Comparison of ENCODE assay signal across 8 cellular contexts in the genomic region with DNA sequence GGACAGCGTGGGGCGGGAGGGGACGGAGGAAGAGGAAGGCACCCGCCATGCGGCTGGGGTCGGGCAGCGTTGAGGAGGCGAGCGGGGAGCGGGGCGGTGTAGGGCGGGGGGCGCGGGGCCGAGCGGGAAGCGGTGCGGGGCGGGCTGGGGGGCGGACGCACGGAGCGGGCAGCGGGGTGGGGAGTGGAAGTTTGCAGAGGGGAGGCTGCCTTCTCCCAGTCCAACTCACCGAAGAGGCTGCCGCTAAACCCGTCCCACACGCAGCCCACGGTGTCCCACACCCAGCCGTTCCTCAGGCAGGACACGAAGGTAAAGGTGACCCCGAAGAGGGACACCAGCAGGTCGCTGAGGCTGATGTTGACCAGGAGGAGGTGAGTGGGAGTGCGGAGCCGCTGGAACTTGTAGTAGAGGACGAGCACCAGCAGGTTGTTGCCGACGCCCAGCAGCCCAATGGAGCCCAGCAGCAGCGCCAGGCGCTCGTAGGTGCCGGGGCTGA. TPM values are rescaled to one million over a fixed set of nuclear protein-coding genes. Genes with fewer than 3 reads are reported as not detected.
A peak's percentile ranks its signal among the peaks of the same experiment; 100 is the strongest.
DNase-seq lines count a peak whose midpoint lies in the region; ATAC-seq and TF ChIP-seq lines count a peak whose summit lies in the region.

No MANE protein-coding gene starts in this region.

- H3K27me3 ChIP-seq in right atrium auricular region: no peaks in the 10 kb centered on the region

- peaks cover 29% of the 10 kb centered on the region for H3K36me3 Mint-ChIP-seq in activated T-helper 2 cell treated with anti-CD3 and anti-CD28 coated beads, Interferon-gamma antibody, Interleukin-2, Interleukin-4, amounts not matched to agents 10 μg/mL and 5 μg/mL and 100 μg/mL, durations not matched to agents 14 hours and 24 hours and 36 hours (ENCODE audit: low read depth)

- intact Hi-C loops in activated T-helper 2 cell treated with anti-CD3 and anti-CD28 coated beads, Interferon-gamma antibody, Interleukin-2, Interleukin-4, amounts not matched to agents 10 μg/mL and 5 μg/mL and 100 μg/mL, durations not matched to agents 14 hours and 24 hours and 36 hours (cut with micrococcal nuclease): loop anchor here (1.0 to 5.0 kb wide), 5 partner anchors 12 to 209 kb away; a partner anchor contains a TSS

- no peaks in the 10 kb centered on the region for H3K27me3 Mint-ChIP-seq in activated T-helper 2 cell treated with anti-CD3 and anti-CD28 coated beads, Interferon-gamma antibody, Interleukin-2, Interleukin-4, amounts not matched to agents 10 μg/mL and 5 μg/mL and 100 μg/mL, durations not matched to agents 14 hours and 24 hours and 36 hours (ENCODE audit: low read depth)

- peak overlapping the region; percentile 89 for H3K4me3 Mint-ChIP-seq in activated T-helper 2 cell treated with anti-CD3 and anti-CD28 coated beads, Interferon-gamma antibody, Interleukin-2, Interleukin-4, amounts not matched to agents 10 μg/mL and 5 μg/mL and 100 μg/mL, durations not matched to agents 14 hours and 24 hours and 36 hours (ENCODE audit: low read depth)

- H3K27ac ChIP-seq in 22Rv1 (peak overlapping the region; percentile 52; the same call in 1 of the 2 replicates), right atrium auricular region (peak overlapping the region; percentile 79 to 82)

- H3K36me3 ChIP-seq in right atrium auricular region: no peaks in the 10 kb centered on the region

- DNase-seq in NCI-H82 treated with DMSO at 0.1 percent for 48 hours (lab: John Stamatoyannopoulos, UW; ENCODE audit: unreplicated experiment) (peak; percentile 47), right atrium auricular region (ENCODE audit: low spot score) (no peak), skeletal muscle cell (ENCODE audit: low read depth) (no peak), GDM1 (lab: John Stamatoyannopoulos, UW) (no peak)
- peak; percentile 18 for DNase-seq in activated T-helper 2 cell treated with anti-CD3 and anti-CD28 coated beads, Interferon-gamma antibody, Interleukin-2, Interleukin-4, amounts not matched to agents 10 μg/mL and 5 μg/mL and 100 μg/mL, durations not matched to agents 14 hours and 24 hours and 36 hours (ENCODE audit: low spot score)

- no peak for TF ChIP-seq CTCF in 22Rv1 (IDR thresholded peaks at IDR 0.05)
- TF ChIP-seq CTCF in right atrium auricular region (IDR thresholded peaks at IDR 0.05): no peak

- peaks cover 0 to 10% of the 10 kb centered on the region in 2 donors for H3K4me1 ChIP-seq in right atrium auricular region

- H3K4me1 Mint-ChIP-seq in activated T-helper 2 cell treated with anti-CD3 and anti-CD28 coated beads, Interferon-gamma antibody, Interleukin-2, Interleukin-4, amounts not matched to agents 10 μg/mL and 5 μg/mL and 100 μg/mL, durations not matched to agents 14 hours and 24 hours and 36 hours (ENCODE audit: low read depth): peaks cover 49% of the 10 kb centered on the region

- peaks cover 7% of the 10 kb centered on the region for H3K9me3 Mint-ChIP-seq in activated T-helper 2 cell treated with anti-CD3 and anti-CD28 coated beads, Interferon-gamma antibody, Interleukin-2, Interleukin-4, amounts not matched to agents 10 μg/mL and 5 μg/mL and 100 μg/mL, durations not matched to agents 14 hours and 24 hours and 36 hours

- peak overlapping the region; percentile 83 for H3K27ac Mint-ChIP-seq in activated T-helper 2 cell treated with anti-CD3 and anti-CD28 coated beads, Interferon-gamma antibody, Interleukin-2, Interleukin-4, amounts not matched to agents 10 μg/mL and 5 μg/mL and 100 μg/mL, durations not matched to agents 14 hours and 24 hours and 36 hours

- ATAC-seq in GM18498 (IDR thresholded peaks at IDR 0.05; ENCODE audit: unreplicated experiment) (peak; percentile 51), HG02938 (IDR thresholded peaks at IDR 0.05; ENCODE audit: unreplicated experiment) (peak; percentile 66)

- no peaks in the 10 kb centered on the region for H3K9me3 ChIP-seq in right atrium auricular region

- H3K4me3 ChIP-seq in right atrium auricular region (peak overlapping the region; percentile 87), skeletal muscle cell (ENCODE audit: low read depth, low read length) (peak overlapping the region; percentile 97)

RNA-seq across cellular contexts. Expression of a gene that starts 0.5 kb away (rescaled TPM):
- total RNA-seq in activated T-helper 2 cell treated with anti-CD3 and anti-CD28 coated beads, Interferon-gamma antibody, Interleukin-2, Interleukin-4, amounts not matched to agents 10 μg/mL and 5 μg/mL and 100 μg/mL, durations not matched to agents 14 hours and 24 hours and 36 hours: 18.7 and 20.2 TPM in 2 replicates
- 1 to 10 TPM; 2.7 to 3.2 TPM for total RNA-seq in right atrium auricular region

RNA-seq across cellular contexts. Expression of a gene that starts 0.5 kb away (rescaled TPM):
- total RNA-seq in activated T-helper 2 cell treated with anti-CD3 and anti-CD28 coated beads, Interferon-gamma antibody, Interleukin-2, Interleukin-4, amounts not matched to agents 10 μg/mL and 5 μg/mL and 100 μg/mL, durations not matched to agents 14 hours and 24 hours and 36 hours: 15.1 and 17.5 TPM in 2 replicates
- 1 to 10 TPM; 6.3 to 9.9 TPM for total RNA-seq in right atrium auricular region

RNA-seq across cellular contexts. Expression of a gene that starts 12.4 kb away (rescaled TPM):
- total RNA-seq in activated T-helper 2 cell treated with anti-CD3 and anti-CD28 coated beads, Interferon-gamma antibody, Interleukin-2, Interleukin-4, amounts not matched to agents 10 μg/mL and 5 μg/mL and 100 μg/mL, durations not matched to agents 14 hours and 24 hours and 36 hours: not detected in 2 replicates
- not detected for total RNA-seq in right atrium auricular region

Comparison
In these comparisons a context has a peak if more than half of its experiments do, and no peak if none do; other contexts are left out.
1. DNase-seq: peak in NCI-H82 treated with DMSO at 0.1 percent for 48 hours (single experiment) and activated T-helper 2 cell treated with anti-CD3 and anti-CD28 coated beads, Interferon-gamma antibody, Interleukin-2, Interleukin-4, amounts not matched to agents 10 μg/mL and 5 μg/mL and 100 μg/mL, durations not matched to agents 14 hours and 24 hours and 36 hours (single experiment); none in right atrium auricular region (single experiment), skeletal muscle cell (single experiment) and GDM1 (single experiment).